Comparison of ENCODE assay signal across 17 cellular contexts in genomic region chr12:57618966-57619433, GRCh38. TPM values are rescaled to one million over a fixed set of nuclear protein-coding genes. Genes with fewer than 3 reads are reported as not detected.
DNase-seq lines count a peak whose midpoint lies in the region; ATAC-seq and TF ChIP-seq lines count a peak whose summit lies in the region.
"Had no signal": no experiment of that assay in that cellular context is flagged by ENCODE, and none has a peak within 500 bp of the region (broad histone marks: within the 10 kb centered on the region; RNA-seq: fewer than 3 reads in every experiment).

No MANE protein-coding gene starts in this region.

- no peak overlapping the region for H4K8ac ChIP-seq in H9 (replicated peaks; ENCODE audit: insufficient read length, low read depth, low read length)

- no peaks in the 10 kb centered on the region for H3K79me1 ChIP-seq in H9 (ENCODE audit: insufficient read depth, low read depth, low read length, poor library complexity, severe bottlenecking)

- H3K56ac ChIP-seq in H9 (ENCODE audit: insufficient read length, low read depth, low read length) = no peak overlapping the region

- peaks cover 73% of the 10 kb centered on the region for H3K27me3 Mint-ChIP-seq in activated T-cell treated with anti-CD3 and anti-CD28 coated beads, Interleukin-2, amount 50 U/mL, for 72 hours (ENCODE audit: low read depth)
- H3K27me3 Mint-ChIP-seq in H9 (ENCODE audit: low read depth) = peaks cover 79% of the 10 kb centered on the region
- peaks cover 50% of the 10 kb centered on the region for H3K27me3 Mint-ChIP-seq in endothelial cell (ENCODE audit: unreplicated experiment)
- H3K27me3 Mint-ChIP-seq in neural crest cell (ENCODE audit: low read depth) = peaks cover 70% of the 10 kb centered on the region

- H3K4ac ChIP-seq in H9 (ENCODE audit: low read depth, low read length) = no peak overlapping the region

- no peaks in the 10 kb centered on the region for H3K79me2 ChIP-seq in H9 (ENCODE audit: insufficient read depth, low read length)

- no peak overlapping the region for H3K18ac ChIP-seq in H9 (ENCODE audit: insufficient read length, low read depth, low read length)

- H3T11ph ChIP-seq in H9 (ENCODE audit: low read length) = no peak overlapping the region

- H4K20me1 ChIP-seq in H9 (ENCODE audit: control insufficient read depth, insufficient read depth, insufficient read length) = no peaks in the 10 kb centered on the region

- H3K4me2 ChIP-seq in H9 (ENCODE audit: insufficient read depth, insufficient read length, low read length) = peak overlapping the region; percentile 71
- H3K4me2 ChIP-seq: A549 had no signal

- H2AK5ac ChIP-seq in H9 (ENCODE audit: insufficient read length, low read length) = no peak overlapping the region

- H3K4me1 ChIP-seq in H9 (ENCODE audit: insufficient read depth, low read length) = no peaks in the 10 kb centered on the region

- H3K14ac ChIP-seq in H9 (ENCODE audit: insufficient read depth, low read length) = no peak overlapping the region

- no peaks in the 10 kb centered on the region for H3K36me3 Mint-ChIP-seq in activated T-cell treated with anti-CD3 and anti-CD28 coated beads, Interleukin-2, amount 50 U/mL, for 72 hours (ENCODE audit: insufficient read depth in 2 of 2)
- H3K36me3 Mint-ChIP-seq in H9 (ENCODE audit: insufficient read depth in 1 of 3, low read depth in 3 of 3) (peaks cover 9 to 32% (median 17%) of the 10 kb centered on the region in 3 experiments), endothelial cell (ENCODE audit: low read depth, unreplicated experiment) (peaks cover 45% of the 10 kb centered on the region), neural crest cell (ENCODE audit: low read depth) (peaks cover 31% of the 10 kb centered on the region)

- no peaks in the 10 kb centered on the region for H3K9me3 ChIP-seq in H9 (ENCODE audit: control insufficient read depth, low read depth, low read length)
- H3K9me3 ChIP-seq: A549, colonic mucosa, vagina had no signal

- H2BK15ac ChIP-seq in H9 (ENCODE audit: low read depth, low read length) = no peak overlapping the region

- H2BK5ac ChIP-seq in H9 (ENCODE audit: insufficient read length, low read length) = no peak overlapping the region

- H3K9ac ChIP-seq in H9 (ENCODE audit: extremely low read depth, insufficient read length, low read length) = no peak overlapping the region

- peaks cover 37% of the 10 kb centered on the region for H3K4me1 Mint-ChIP-seq in activated T-cell treated with anti-CD3 and anti-CD28 coated beads, Interleukin-2, amount 50 U/mL, for 72 hours (ENCODE audit: low read depth)
- peaks cover 30 to 37% of the 10 kb centered on the region in 2 experiments for H3K4me1 Mint-ChIP-seq in H9
- H3K4me1 Mint-ChIP-seq in endothelial cell (ENCODE audit: unreplicated experiment) = peaks cover 37% of the 10 kb centered on the region
- peaks cover 24% of the 10 kb centered on the region for H3K4me1 Mint-ChIP-seq in neural crest cell

- no peak overlapping the region for H2AFZ ChIP-seq in H9 (ENCODE audit: low read length)

- no peak for ATAC-seq in activated T-cell treated with anti-CD3 and anti-CD28 coated beads, Interleukin-2, amount 50 U/mL, for 72 hours (replicated peaks in 1 of 2)
- no peak for ATAC-seq in HG03025 (IDR thresholded peaks at IDR 0.05; ENCODE audit: low FRiP score, unreplicated experiment)
- no peak for ATAC-seq in HG02852 (IDR thresholded peaks at IDR 0.05; ENCODE audit: unreplicated experiment)
- ATAC-seq in GM21786 (IDR thresholded peaks at IDR 0.05; ENCODE audit: unreplicated experiment) = no peak
- ATAC-seq: A549 had no signal

- WGBS in H9 (ENCODE audit: extremely low coverage, insufficient read length, low lambda C conversion rate) = no CpG with 5 or more reads among the region's 16 CpGs

- H3K27ac ChIP-seq in H9 (ENCODE audit: insufficient read length, low read depth, low read length) = no peak overlapping the region
- H3K27ac ChIP-seq: A549, C4-2B, colonic mucosa, vagina, VCaP had no signal

- no peaks in the 10 kb centered on the region for H3K9me3 Mint-ChIP-seq in activated T-cell treated with anti-CD3 and anti-CD28 coated beads, Interleukin-2, amount 50 U/mL, for 72 hours
- H3K9me3 Mint-ChIP-seq in H9 (peaks cover 0 to 5% of the 10 kb centered on the region in 2 experiments; a peak in 3 of 5 replicates), endothelial cell (ENCODE audit: unreplicated experiment) (no peaks in the 10 kb centered on the region), neural crest cell (no peaks in the 10 kb centered on the region)
- H3K9me3 Mint-ChIP-seq: stimulated activated naive CD8-positive, alpha-beta T cell treated with anti-CD3 and anti-CD28 coated beads, Interleukin-15, Interleukin-2, amounts not matched to agents 100 ng/mL and 50 ng/mL, for 24 hours had no signal

- H3K27me3 ChIP-seq in H9 (ENCODE audit: insufficient read depth, low read length) = peaks cover 73% of the 10 kb centered on the region
- H3K27me3 ChIP-seq: vagina had no signal

- H2BK12ac ChIP-seq in H9 (ENCODE audit: insufficient read length, low read depth, low read length) = no peak overlapping the region

- H4K91ac ChIP-seq in H9 (ENCODE audit: insufficient read length, low read depth, low read length) = no peak overlapping the region

- peaks cover 12% of the 10 kb centered on the region for H3K23me2 ChIP-seq in H9 (ENCODE audit: insufficient read length, low read depth, low read length, poor library complexity, severe bottlenecking)

- H2BK120ac ChIP-seq in H9 (ENCODE audit: low read depth, low read length, poor library complexity, severe bottlenecking) = no peak overlapping the region

- H3K27ac Mint-ChIP-seq in activated T-cell treated with anti-CD3 and anti-CD28 coated beads, Interleukin-2, amount 50 U/mL, for 72 hours = no peak overlapping the region
- no peak overlapping the region; a peak in 1 of 7 replicates for H3K27ac Mint-ChIP-seq in H9
- peak overlapping the region; percentile 14 for H3K27ac Mint-ChIP-seq in endothelial cell (ENCODE audit: unreplicated experiment)
- H3K27ac Mint-ChIP-seq in neural crest cell (ENCODE audit: unreplicated experiment) = no peak overlapping the region
- H3K27ac Mint-ChIP-seq: stimulated activated naive CD8-positive, alpha-beta T cell treated with anti-CD3 and anti-CD28 coated beads, Interleukin-15, Interleukin-2, amounts not matched to agents 100 ng/mL and 50 ng/mL, for 24 hours had no signal

- TF ChIP-seq CTCF in H9 (conservative IDR thresholded peaks at IDR 0.05) (no peak), endothelial cell (IDR thresholded peaks at IDR 0.05; ENCODE audit: unreplicated experiment) (no peak), neural crest cell (conservative IDR thresholded peaks at IDR 0.05) (no peak)

- H3K4me3 Mint-ChIP-seq in activated T-cell treated with anti-CD3 and anti-CD28 coated beads, Interleukin-2, amount 50 U/mL, for 72 hours = peak overlapping the region; percentile 59
- H3K4me3 Mint-ChIP-seq in H9 (peak overlapping the region; percentile 48 to 80; a peak in 4 of 5 replicates), endothelial cell (ENCODE audit: unreplicated experiment) (peak overlapping the region; percentile 83), neural crest cell (peak overlapping the region; percentile 40)
- H3K4me3 Mint-ChIP-seq: stimulated activated naive CD8-positive, alpha-beta T cell treated with anti-CD3 and anti-CD28 coated beads, Interleukin-15, Interleukin-2, amounts not matched to agents 100 ng/mL and 50 ng/mL, for 24 hours had no signal

- no peak overlapping the region for H4K5ac ChIP-seq in H9 (ENCODE audit: insufficient read length, low read depth, low read length)

- no peak overlapping the region for H3K23ac ChIP-seq in H9 (ENCODE audit: insufficient read length, low read depth, low read length)

- no peak overlapping the region for H2BK20ac ChIP-seq in H9 (ENCODE audit: low read depth, low read length, poor library complexity, severe bottlenecking)

- no peak for DNase-seq in activated T-cell treated with anti-CD3 and anti-CD28 coated beads, Interleukin-2, amount 50 U/mL, for 72 hours
- no peak for DNase-seq in activated T-cell treated with anti-CD3 and anti-CD28 coated beads for 4 hours
- DNase-seq in H9 = no peak
- peak; percentile 20 for DNase-seq in endothelial cell (ENCODE audit: low spot score)
- DNase-seq in neural crest cell (ENCODE audit: low read depth, low spot score) = no peak
- DNase-seq: colonic mucosa, DMS79, foreskin melanocyte had no signal

RNA-seq across cellular contexts. Expression of gene ARHGEF25, which starts 7.8 kb away (rescaled TPM):
- total RNA-seq in activated T-cell treated with anti-CD3 and anti-CD28 coated beads, Interleukin-2, amount 50 U/mL, for 72 hours = 1 to 10 TPM; 2.8 to 5.3 TPM
- 22.6 and 24.4 TPM in 2 replicates for total RNA-seq in H9 (2021)
- total RNA-seq in endothelial cell (ENCODE audit: unreplicated experiment) = 20.0 TPM
- 41.2 and 43.8 TPM in 2 replicates for total RNA-seq in neural crest cell

RNA-seq across cellular contexts. Expression of gene B4GALNT1, which starts 14.0 kb away (rescaled TPM):
- 1 to 10 TPM; 2.5 to 3.8 TPM for total RNA-seq in activated T-cell treated with anti-CD3 and anti-CD28 coated beads, Interleukin-2, amount 50 U/mL, for 72 hours
- total RNA-seq in H9 (2021) = 2.3 and 2.6 TPM in 2 replicates
- total RNA-seq in endothelial cell (ENCODE audit: unreplicated experiment) = 1.3 TPM
- total RNA-seq in neural crest cell = 18.6 and 19.5 TPM in 2 replicates
- total RNA-seq: lung microvascular endothelial cell had no signal

RNA-seq across cellular contexts. Expression of gene DTX3, which starts 14.4 kb away (rescaled TPM):
- total RNA-seq in activated T-cell treated with anti-CD3 and anti-CD28 coated beads, Interleukin-2, amount 50 U/mL, for 72 hours = 10 to 100 TPM; 44.3 to 52.7 TPM
- total RNA-seq in H9 (2021) = 65.2 and 67.5 TPM in 2 replicates
- 43.7 TPM for total RNA-seq in endothelial cell (ENCODE audit: unreplicated experiment)
- 74.7 and 75.6 TPM in 2 replicates for total RNA-seq in neural crest cell

RNA-seq across cellular contexts. Expression of gene PIP4K2C, which starts 28.0 kb away (rescaled TPM):
- total RNA-seq in activated T-cell treated with anti-CD3 and anti-CD28 coated beads, Interleukin-2, amount 50 U/mL, for 72 hours = 10 to 100 TPM; 21.3 to 23.1 TPM
- total RNA-seq in H9 (2021) (37.1 and 40.7 TPM in 2 replicates), endothelial cell (ENCODE audit: unreplicated experiment) (18.5 TPM), neural crest cell (15.9 and 17.3 TPM in 2 replicates)
